12 cellular contexts compared by ENCODE assay signal in the genomic region with DNA sequence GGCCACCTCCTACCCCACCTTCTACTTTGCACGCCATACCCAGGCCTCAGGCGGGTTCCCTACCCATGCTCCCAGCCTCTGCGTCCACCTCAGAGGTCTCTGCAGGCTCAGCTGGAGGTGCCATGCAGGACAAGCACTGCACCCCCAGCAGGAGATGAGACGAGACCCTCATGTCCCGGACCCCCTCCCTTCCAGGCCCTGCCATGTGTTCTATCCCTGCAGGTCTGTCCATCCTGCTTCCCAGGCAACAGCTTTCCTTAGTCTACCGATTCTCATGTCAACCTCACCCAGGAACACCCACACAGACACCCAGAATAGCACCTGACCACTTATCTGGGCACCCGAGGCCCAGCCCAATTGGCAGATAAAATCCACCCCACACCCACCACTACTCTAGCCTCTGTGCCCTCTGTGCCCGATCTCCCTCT. TPM values are rescaled to one million over a fixed set of nuclear protein-coding genes. Genes with fewer than 3 reads are reported as not detected.
DNase-seq lines count a peak whose midpoint lies in the region; ATAC-seq and TF ChIP-seq lines count a peak whose summit lies in the region.
"Had no signal": no experiment of that assay in that cellular context is flagged by ENCODE, and none has a peak within 500 bp of the region (broad histone marks: within the 10 kb centered on the region; RNA-seq: fewer than 3 reads in every experiment).

No MANE protein-coding gene starts in this region.

- DNase-seq in CD8-positive, alpha-beta T cell, result no peak
- DNase-seq: cerebellar nuclear complex, MM.1S, NCI-H2081 treated with DMSO at 0.1 percent for 48 hours, NCI-H748 treated with DMSO at 0.1 percent for 48 hours had no signal

- peaks cover 83% of the 10 kb centered on the region for H3K36me3 Mint-ChIP-seq in CD8-positive, alpha-beta T cell
- peaks cover 47% of the 10 kb centered on the region for H3K36me3 Mint-ChIP-seq in dendritic cell treated with granulocyte-macrophage colony-stimulating factor and Interleukin-4, amounts not matched to agents 40 ng/mL and 50 ng/mL, for 4 days (ENCODE audit: low read depth)

- no peak overlapping the region for H3K27ac ChIP-seq in CD8-positive, alpha-beta T cell (ENCODE audit: low read depth, low read length)
- peak overlapping the region; percentile 15; the same call in 1 of the 2 replicates for H3K27ac ChIP-seq in KMS-11
- H3K27ac ChIP-seq in neural cell (ENCODE audit: low read length), result peak overlapping the region; percentile 84
- H3K27ac ChIP-seq: prostate gland had no signal

- H3K36me3 ChIP-seq in CD8-positive, alpha-beta T cell (ENCODE audit: insufficient read depth, low read length), result peaks cover 26% of the 10 kb centered on the region
- no peaks in the 10 kb centered on the region for H3K36me3 ChIP-seq in KMS-11 (ENCODE audit: insufficient read depth)
- no peaks in the 10 kb centered on the region for H3K36me3 ChIP-seq in neural cell (ENCODE audit: insufficient read depth, low read length)
- H3K36me3 ChIP-seq: prostate gland had no signal

- H3K9me3 ChIP-seq in CD8-positive, alpha-beta T cell (ENCODE audit: low read length), result no peaks in the 10 kb centered on the region
- H3K9me3 ChIP-seq in neural cell (ENCODE audit: low read length), result no peaks in the 10 kb centered on the region
- H3K9me3 ChIP-seq: prostate gland had no signal

- H3K27me3 ChIP-seq in CD8-positive, alpha-beta T cell (ENCODE audit: insufficient read depth, low read length), result no peaks in the 10 kb centered on the region
- H3K27me3 ChIP-seq in KMS-11 (ENCODE audit: insufficient read depth, low read depth) (no peaks in the 10 kb centered on the region), neural cell (ENCODE audit: insufficient read depth, low read depth, low read length) (no peaks in the 10 kb centered on the region)

- H3K4me3 ChIP-seq in CD8-positive, alpha-beta T cell (ENCODE audit: low read depth, low read length), result no peak overlapping the region
- no peak overlapping the region for H3K4me3 ChIP-seq in KMS-11 (IDR thresholded peaks at IDR 0.05; ENCODE audit: insufficient read depth, low read depth, low read length)
- no peak overlapping the region for H3K4me3 ChIP-seq in neural cell (ENCODE audit: low read length)
- H3K4me3 ChIP-seq: prostate gland had no signal

- H3K9ac ChIP-seq in KMS-11 (no peak overlapping the region), neural cell (ENCODE audit: low read length) (peak overlapping the region; percentile 15)

- no peak for ATAC-seq in CD8-positive, alpha-beta T cell
- ATAC-seq in GM21529 (IDR thresholded peaks at IDR 0.05; ENCODE audit: unreplicated experiment), result no peak
- no peak for ATAC-seq in GM18867 (IDR thresholded peaks at IDR 0.05; ENCODE audit: unreplicated experiment)
- no peak for ATAC-seq in HG03025 (IDR thresholded peaks at IDR 0.05; ENCODE audit: low FRiP score, unreplicated experiment)

- H3K9me2 ChIP-seq in neural cell (ENCODE audit: insufficient read depth, low read length), result no peaks in the 10 kb centered on the region

- H3F3A ChIP-seq in neural cell (ENCODE audit: insufficient read depth, low read length, poor library complexity, severe bottlenecking), result no peaks in the 10 kb centered on the region

- peak overlapping the region; percentile 17 for H3K4me3 Mint-ChIP-seq in CD8-positive, alpha-beta T cell
- no peak overlapping the region for H3K4me3 Mint-ChIP-seq in dendritic cell treated with granulocyte-macrophage colony-stimulating factor and Interleukin-4, amounts not matched to agents 40 ng/mL and 50 ng/mL, for 4 days

- peaks cover 99% of the 10 kb centered on the region for H3K4me1 ChIP-seq in CD8-positive, alpha-beta T cell (ENCODE audit: insufficient read depth, low read length)
- peaks cover 60% of the 10 kb centered on the region for H3K4me1 ChIP-seq in KMS-11 (ENCODE audit: low read depth, poor library complexity, severe bottlenecking)

- no peak for TF ChIP-seq EP300 in neural cell (conservative IDR thresholded peaks at IDR 0.05; ENCODE audit: poor library complexity, severe bottlenecking)

- peak overlapping the region; percentile 97 for H3K27ac Mint-ChIP-seq in CD8-positive, alpha-beta T cell
- peak overlapping the region; percentile 16 for H3K27ac Mint-ChIP-seq in dendritic cell treated with granulocyte-macrophage colony-stimulating factor and Interleukin-4, amounts not matched to agents 40 ng/mL and 50 ng/mL, for 4 days

- TF ChIP-seq CTCF in CD8-positive, alpha-beta T cell (IDR thresholded peaks at IDR 0.05), result no peak
- TF ChIP-seq CTCF in KMS-11 (conservative IDR thresholded peaks at IDR 0.05; ENCODE audit: low read depth, low read length) (no peak), neural cell (IDR thresholded peaks at IDR 0.05; ENCODE audit: poor library complexity, severe bottlenecking) (no peak)

- H2AFZ ChIP-seq in KMS-11 (ENCODE audit: low read depth) (no peak overlapping the region), neural cell (ENCODE audit: low read depth, low read length) (no peak overlapping the region)

- intact Hi-C loops in CD8-positive, alpha-beta T cell (cut with DNase I, micrococcal nuclease), result loop anchor here in 1 of 2 experiments (2.0 kb wide), 1 partner anchor 19 kb away; no protein-coding TSS in a partner anchor
- intact Hi-C loops in dendritic cell treated with granulocyte-macrophage colony-stimulating factor and Interleukin-4, amounts not matched to agents 40 ng/mL and 50 ng/mL, for 4 days (cut with micrococcal nuclease), result loop anchor here (10.0 kb wide), 1 partner anchor 49 kb away; the partner anchor contains the start of gene SEMA4D

- H4K20me1 ChIP-seq in KMS-11 (ENCODE audit: insufficient read depth), result no peaks in the 10 kb centered on the region
- H4K20me1 ChIP-seq in neural cell (ENCODE audit: insufficient read depth), result no peaks in the 10 kb centered on the region

- no peaks in the 10 kb centered on the region for H3K27me3 Mint-ChIP-seq in CD8-positive, alpha-beta T cell (ENCODE audit: low read depth)
- no peaks in the 10 kb centered on the region for H3K27me3 Mint-ChIP-seq in dendritic cell treated with granulocyte-macrophage colony-stimulating factor and Interleukin-4, amounts not matched to agents 40 ng/mL and 50 ng/mL, for 4 days

- H3K4me1 Mint-ChIP-seq in CD8-positive, alpha-beta T cell (ENCODE audit: low read depth), result peaks cover 94% of the 10 kb centered on the region
- H3K4me1 Mint-ChIP-seq in dendritic cell treated with granulocyte-macrophage colony-stimulating factor and Interleukin-4, amounts not matched to agents 40 ng/mL and 50 ng/mL, for 4 days (ENCODE audit: low read depth), result peaks cover 85% of the 10 kb centered on the region

- H3K9me3 Mint-ChIP-seq in CD8-positive, alpha-beta T cell, result no peaks in the 10 kb centered on the region
- H3K9me3 Mint-ChIP-seq in dendritic cell treated with granulocyte-macrophage colony-stimulating factor and Interleukin-4, amounts not matched to agents 40 ng/mL and 50 ng/mL, for 4 days, result no peaks in the 10 kb centered on the region

- CTCF ChIA-PET in CD8-positive, alpha-beta T cell (lab: Charles Lee), result interaction anchor here (0.7 to 7.5 kb wide), 9 partner anchors 16 to 104 kb away, joined by 3 to 47 read pairs (median 3); no protein-coding TSS in a partner anchor

- H3K4me2 ChIP-seq in KMS-11 (no peak overlapping the region), neural cell (ENCODE audit: low read length) (no peak overlapping the region)

- no peak for TF ChIP-seq RAD21 in neural cell (conservative IDR thresholded peaks at IDR 0.05)

- H3K79me2 ChIP-seq in KMS-11 (ENCODE audit: insufficient read depth, low read depth) (peaks cover 54% of the 10 kb centered on the region; the same call in 1 of the 2 replicates), neural cell (replicated peaks; ENCODE audit: insufficient read depth, low read length) (peaks cover 21% of the 10 kb centered on the region)

- POLR2A ChIA-PET in CD8-positive, alpha-beta T cell (lab: Charles Lee), result interaction anchor here (0.6 to 3.2 kb wide), 7 partner anchors 8 to 103 kb away, joined by 3 to 21 read pairs (median 4); no protein-coding TSS in a partner anchor

TF ChIP-seq in neural cell, 6 proteins besides CTCF, POLR2A, EP300 and RAD21:
- TF ChIP-seq EZH2 (IDR thresholded peaks at IDR 0.05; ENCODE audit: borderline replicate concordance, insufficient read depth, low read length, poor library complexity, severe bottlenecking), result no peak
- no peak for TF ChIP-seq MXI1 (conservative IDR thresholded peaks at IDR 0.05; ENCODE audit: poor library complexity, severe bottlenecking)
- TF ChIP-seq, protein P1, sequence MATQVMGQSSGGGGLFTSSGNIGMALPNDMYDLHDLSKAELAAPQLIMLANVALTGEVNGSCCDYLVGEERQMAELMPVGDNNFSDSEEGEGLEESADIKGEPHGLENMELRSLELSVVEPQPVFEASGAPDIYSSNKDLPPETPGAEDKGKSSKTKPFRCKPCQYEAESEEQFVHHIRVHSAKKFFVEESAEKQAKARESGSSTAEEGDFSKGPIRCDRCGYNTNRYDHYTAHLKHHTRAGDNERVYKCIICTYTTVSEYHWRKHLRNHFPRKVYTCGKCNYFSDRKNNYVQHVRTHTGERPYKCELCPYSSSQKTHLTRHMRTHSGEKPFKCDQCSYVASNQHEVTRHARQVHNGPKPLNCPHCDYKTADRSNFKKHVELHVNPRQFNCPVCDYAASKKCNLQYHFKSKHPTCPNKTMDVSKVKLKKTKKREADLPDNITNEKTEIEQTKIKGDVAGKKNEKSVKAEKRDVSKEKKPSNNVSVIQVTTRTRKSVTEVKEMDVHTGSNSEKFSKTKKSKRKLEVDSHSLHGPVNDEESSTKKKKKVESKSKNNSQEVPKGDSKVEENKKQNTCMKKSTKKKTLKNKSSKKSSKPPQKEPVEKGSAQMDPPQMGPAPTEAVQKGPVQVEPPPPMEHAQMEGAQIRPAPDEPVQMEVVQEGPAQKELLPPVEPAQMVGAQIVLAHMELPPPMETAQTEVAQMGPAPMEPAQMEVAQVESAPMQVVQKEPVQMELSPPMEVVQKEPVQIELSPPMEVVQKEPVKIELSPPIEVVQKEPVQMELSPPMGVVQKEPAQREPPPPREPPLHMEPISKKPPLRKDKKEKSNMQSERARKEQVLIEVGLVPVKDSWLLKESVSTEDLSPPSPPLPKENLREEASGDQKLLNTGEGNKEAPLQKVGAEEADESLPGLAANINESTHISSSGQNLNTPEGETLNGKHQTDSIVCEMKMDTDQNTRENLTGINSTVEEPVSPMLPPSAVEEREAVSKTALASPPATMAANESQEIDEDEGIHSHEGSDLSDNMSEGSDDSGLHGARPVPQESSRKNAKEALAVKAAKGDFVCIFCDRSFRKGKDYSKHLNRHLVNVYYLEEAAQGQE (IDR thresholded peaks at IDR 0.05; ENCODE audit: borderline replicate concordance), result no peak
- no peak for TF ChIP-seq SMC3 (conservative IDR thresholded peaks at IDR 0.05; ENCODE audit: poor library complexity)

RNA-seq across cellular contexts. Expression of gene SEMA4D, which starts 52.1 kb away (rescaled TPM):
- 100 to 1,000 TPM; 286 to 305 TPM for total RNA-seq in CD8-positive, alpha-beta T cell
- polyA plus RNA-seq in neural cell, result 34.0 and 40.9 TPM in 2 replicates
- 47.5 and 67.0 TPM in 2 replicates for polyA minus RNA-seq in neural cell
